8 cellular contexts compared by ENCODE assay signal in the genomic region with DNA sequence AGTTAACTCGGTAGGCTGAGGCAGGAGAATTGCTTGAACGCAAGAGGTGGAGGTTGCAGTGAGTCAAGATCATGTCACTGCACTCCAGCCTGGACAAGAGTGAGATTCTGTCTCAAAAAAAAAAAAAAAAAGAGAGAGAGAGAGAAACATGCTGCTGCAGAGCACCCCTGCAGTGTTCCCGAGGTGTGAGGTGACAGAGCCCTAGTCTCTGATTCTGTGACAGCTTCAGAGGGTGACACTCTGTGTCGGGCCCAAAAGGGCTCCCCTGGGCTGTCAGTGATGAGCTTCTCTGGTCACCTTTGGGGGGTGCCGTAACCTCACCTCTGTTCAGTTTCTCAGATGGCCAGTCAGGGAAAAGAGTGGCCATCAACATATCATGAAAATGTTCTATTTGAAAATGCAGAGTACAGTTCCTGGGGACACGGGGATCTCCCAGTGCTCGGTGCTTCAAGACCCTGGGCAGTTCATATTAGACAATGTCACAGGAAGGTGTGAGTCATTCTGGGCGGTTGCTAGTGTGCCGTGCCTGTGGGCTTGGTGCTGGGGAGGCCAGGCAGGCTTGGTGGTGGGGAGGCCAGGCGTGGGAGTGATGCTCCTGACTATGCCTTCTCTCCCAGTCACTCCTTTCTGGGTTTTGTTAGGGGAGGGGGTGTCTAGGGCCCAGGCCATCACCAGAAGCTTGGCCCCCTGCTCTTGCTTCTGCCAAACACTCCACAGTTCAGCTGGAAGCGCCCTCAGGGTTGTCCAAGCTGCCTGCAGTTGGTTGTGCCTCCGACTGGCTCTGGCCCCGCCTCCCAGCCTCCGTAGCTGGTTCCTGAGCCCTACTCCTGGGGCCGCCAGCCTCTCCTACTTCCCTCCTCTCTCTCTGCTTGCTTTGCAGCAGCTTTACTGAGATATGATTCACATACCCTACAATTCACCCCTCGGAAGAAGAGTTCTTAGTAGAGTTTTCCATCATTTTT. TPM values are rescaled to one million over a fixed set of nuclear protein-coding genes. Genes with fewer than 3 reads are reported as not detected.
A peak's percentile ranks its signal among the peaks of the same experiment; 100 is the strongest.
DNase-seq lines count a peak whose midpoint lies in the region; ATAC-seq, FAIRE-seq and TF ChIP-seq lines count a peak whose summit lies in the region.

No MANE protein-coding gene starts in this region.

- no peak overlapping the region for H3K4me3 ChIP-seq in left ventricle myocardium inferior
- H3K4me3 ChIP-seq in small intestine (ENCODE audit: low read depth in 1 of 2, low read length in 2 of 2) = no peak overlapping the region

- peaks cover 44% of the 10 kb centered on the region for H3K4me1 ChIP-seq in left ventricle myocardium inferior
- no peaks in the 10 kb centered on the region for H3K4me1 ChIP-seq in small intestine (ENCODE audit: control insufficient read depth in 2 of 2, insufficient read depth in 1 of 2, low read depth in 1 of 2, low read length in 1 of 2)

- no peak for TF ChIP-seq POLR2A in GM12891 (IDR thresholded peaks at IDR 0.05; ENCODE audit: low read depth, low read length)

- H3K36me3 ChIP-seq in left ventricle myocardium inferior (no peaks in the 10 kb centered on the region), small intestine (ENCODE audit: control insufficient read depth in 2 of 2, insufficient read depth in 2 of 2, low read length in 2 of 2) (no peaks in the 10 kb centered on the region)

- no peak for ATAC-seq in GM19455 (IDR thresholded peaks at IDR 0.05; ENCODE audit: unreplicated experiment)

- H3K27me3 ChIP-seq in left ventricle myocardium inferior (ENCODE audit: low read depth) (peaks cover 21% of the 10 kb centered on the region), small intestine (ENCODE audit: control insufficient read depth in 2 of 2, insufficient read depth in 2 of 2, low read length in 2 of 2) (no peaks in the 10 kb centered on the region)

- 43 to 52% (median 51%) methylated on average over 15 to 16 of the region's 16 CpGs for WGBS in small intestine, 3 donors

- intact Hi-C loops in left ventricle myocardium inferior (cut with micrococcal nuclease) = no loop called here

- no peak for TF ChIP-seq CTCF in left ventricle myocardium inferior (IDR thresholded peaks at IDR 0.05; ENCODE audit: borderline replicate concordance)

- FAIRE-seq in GM12891 (lab: Jason Lieb, UNC) = peak; percentile 77
- no peak for FAIRE-seq in small intestine (lab: Jason Lieb, UNC)

- H3K9me3 ChIP-seq in left ventricle myocardium inferior (replicated peaks) = no peaks in the 10 kb centered on the region
- H3K9me3 ChIP-seq in small intestine (ENCODE audit: control insufficient read depth, low read depth) = no peaks in the 10 kb centered on the region

- peak; percentile 50 for DNase-seq in GM12891 (ENCODE audit: insufficient read length, low spot score)
- DNase-seq in NOMO-1 treated with DMSO at 0.1 percent for 48 hours (lab: John Stamatoyannopoulos, UW; ENCODE audit: unreplicated experiment) = peak; percentile 81
- peak; percentile 41 for DNase-seq in activated T-cell treated with anti-CD3 and anti-CD28 coated beads for 4 hours
- DNase-seq in left ventricle myocardium inferior = peak; percentile 42
- DNase-seq in stimulated activated CD4-positive, alpha-beta T cell treated with anti-CD3 and anti-CD28 coated beads, TNF-alpha, amount 100 ng/mL, for 24 hours (ENCODE audit: low read depth in 3 of 3) = peak; percentile 31 to 74 (median 45)
- DNase-seq in small intestine = no peak
- DNase-seq in DMS79 (lab: John Stamatoyannopoulos, UW) = no peak

- H3K27ac ChIP-seq in left ventricle myocardium inferior (replicated peaks) (peak overlapping the region; percentile 78), small intestine (ENCODE audit: low read depth in 1 of 2, low read length in 1 of 2) (peak overlapping the region in 1 of 2 donors; percentile 4)

TF ChIP-seq in GM12891, 5 proteins besides CTCF, POLR2A, EP300 and RAD21:
- TF ChIP-seq TAF1 (IDR thresholded peaks at IDR 0.05; ENCODE audit: low read depth, low read length) (no peak), SPI1 (IDR thresholded peaks at IDR 0.05; ENCODE audit: low read depth, low read length) (no peak), PAX5 (IDR thresholded peaks at IDR 0.05; ENCODE audit: insufficient read depth, low read length, severe bottlenecking) (no peak), POU2F2 (IDR thresholded peaks at IDR 0.05; ENCODE audit: low read depth, low read length) (no peak), POLR2AphosphoS5 (IDR thresholded peaks at IDR 0.05; ENCODE audit: low read depth, low read length) (no peak)

RNA-seq across cellular contexts. Expression of a gene that starts 52.5 kb away (rescaled TPM):
- not detected for polyA plus RNA-seq in GM12891 (2012; ENCODE audit: low read depth, missing spikeins)
- 19.5 TPM for total RNA-seq in left ventricle myocardium inferior
- 100 to 1,000 TPM in 1 of 3 donors, 10 to 100 TPM in 1, 1 to 10 TPM in 1; 3.1 to 184 (median 12.2) TPM for polyA plus RNA-seq in small intestine

Comparison
In these comparisons a context has a peak if more than half of its experiments do, and no peak if none do; other contexts are left out.
1. DNase-seq: peak in GM12891 (single experiment), NOMO-1 treated with DMSO at 0.1 percent for 48 hours (single experiment), activated T-cell treated with anti-CD3 and anti-CD28 coated beads for 4 hours (single experiment), left ventricle myocardium inferior (single experiment) and stimulated activated CD4-positive, alpha-beta T cell treated with anti-CD3 and anti-CD28 coated beads, TNF-alpha, amount 100 ng/mL, for 24 hours (3 of 3); none in small intestine (single experiment) and DMS79 (single experiment).